Comparison of ENCODE assay signal across 28 cellular contexts in genomic region chr17:70124723-70125122, GRCh38. TPM values are rescaled to one million over a fixed set of nuclear protein-coding genes. Genes with fewer than 3 reads are reported as not detected.
"Had no signal": no experiment of that assay in that cellular context is flagged by ENCODE, and none has a peak within 500 bp of the region (broad histone marks: within the 10 kb centered on the region; RNA-seq: fewer than 3 reads in every experiment).

No MANE protein-coding gene starts in this region.

- H3K4me2 ChIP-seq: smooth muscle cell had no signal

- ATAC-seq: naive thymus-derived CD4-positive, alpha-beta T cell; pancreas; psoas muscle; right lobe of liver; stimulated activated memory B cell treated with anti-CD40 and anti-IgM and Interleukin-4, amounts not matched to agents 10 μg/mL and 1 μg/mL and 100 μg/mL, for 72 hours; stimulated activated naive CD8-positive, alpha-beta T cell treated with anti-CD3 and anti-CD28 coated beads, Interleukin-15, amount 100 ng/mL, for 72 hours had no signal

- H3K4me1 Mint-ChIP-seq: immature natural killer cell; memory B cell; nephron; stimulated activated naive CD8-positive, alpha-beta T cell treated with anti-CD3 and anti-CD28 coated beads, Interleukin-15, amount 100 ng/mL, for 72 hours had no signal

- H3K36me3 ChIP-seq: left ventricle myocardium inferior, pancreas, right atrium auricular region, right lobe of liver, tibial nerve, upper lobe of left lung, vagina had no signal

- DNase-seq: hypothalamus; immature natural killer cell; kidney; left ventricle myocardium inferior; naive thymus-derived CD4-positive, alpha-beta T cell; nucleus accumbens; pancreas; psoas muscle; right lobe of liver; stimulated activated CD4-positive, alpha-beta T cell treated with anti-CD3 and anti-CD28 coated beads, Interleukin-1b, Interleukin-23, amount 100 ng/mL, for 48 hours; stimulated activated CD4-positive, alpha-beta T cell treated with anti-CD3 and anti-CD28 coated beads, Interleukin-2, amount 100 ng/mL, for 48 hours; stimulated activated CD4-positive, alpha-beta T cell treated with anti-CD3 and anti-CD28 coated beads, Interleukin-4, amount 100 ng/mL, for 4 hours; stimulated activated CD8-positive, alpha-beta memory T cell treated with anti-CD3 and anti-CD28 coated beads, Interleukin-4, amount 100 ng/mL, for 48 hours; stimulated activated naive CD4-positive, alpha-beta T cell treated with Interleukin-2 at 50 U/mL for 16 hours; stimulated activated naive CD8-positive, alpha-beta T cell treated with anti-CD3 and anti-CD28 coated beads, Interleukin-15, amount 100 ng/mL, for 72 hours; substantia nigra; upper lobe of left lung had no signal

- H3K27ac ChIP-seq: left ventricle myocardium inferior, pancreas, psoas muscle, right atrium auricular region, right lobe of liver, tibial nerve, upper lobe of left lung, vagina had no signal

- H3K36me3 Mint-ChIP-seq: immature natural killer cell; memory B cell; naive thymus-derived CD4-positive, alpha-beta T cell; stimulated activated memory B cell treated with anti-CD40 and anti-IgM and Interleukin-4, amounts not matched to agents 10 μg/mL and 1 μg/mL and 100 μg/mL, for 72 hours had no signal

- H3K27me3 ChIP-seq: pancreas, right atrium auricular region, right lobe of liver, tibial nerve, vagina had no signal

- H3K4me3 ChIP-seq: left ventricle myocardium inferior, lung, pancreas, psoas muscle, right atrium auricular region, right lobe of liver, smooth muscle cell, tibial nerve, upper lobe of left lung, vagina had no signal

- H3K4me1 ChIP-seq: psoas muscle, right atrium auricular region, right lobe of liver, vagina had no signal

- H3K27me3 Mint-ChIP-seq: stimulated activated memory B cell treated with anti-CD40 and anti-IgM and Interleukin-4, amounts not matched to agents 10 μg/mL and 1 μg/mL and 100 μg/mL, for 72 hours had no signal

- H3K4me3 Mint-ChIP-seq: immature natural killer cell; memory B cell; naive thymus-derived CD4-positive, alpha-beta T cell; nephron; neural crest cell; stimulated activated memory B cell treated with anti-CD40 and anti-IgM and Interleukin-4, amounts not matched to agents 10 μg/mL and 1 μg/mL and 100 μg/mL, for 72 hours; stimulated activated naive CD8-positive, alpha-beta T cell treated with anti-CD3 and anti-CD28 coated beads, Interleukin-15, amount 100 ng/mL, for 72 hours had no signal

- H3K9me3 ChIP-seq: pancreas, psoas muscle, right lobe of liver, upper lobe of left lung, vagina had no signal

- H3K27ac Mint-ChIP-seq: immature natural killer cell; memory B cell; naive thymus-derived CD4-positive, alpha-beta T cell; nephron; stimulated activated memory B cell treated with anti-CD40 and anti-IgM and Interleukin-4, amounts not matched to agents 10 μg/mL and 1 μg/mL and 100 μg/mL, for 72 hours had no signal

RNA-seq across cellular contexts. Expression of gene KCNJ2, which starts 44.6 kb away (rescaled TPM):
- polyA plus RNA-seq: immature natural killer cell; naive thymus-derived CD4-positive, alpha-beta T cell had no signal

RNA-seq across cellular contexts. Expression of gene KCNJ16, which starts 49.7 kb away (rescaled TPM):
- total RNA-seq: left ventricle myocardium inferior; myocyte; naive thymus-derived CD4-positive, alpha-beta T cell; osteoblast; psoas muscle; smooth muscle cell; vagina had no signal
- polyA plus RNA-seq: immature natural killer cell; naive thymus-derived CD4-positive, alpha-beta T cell had no signal
